Comparison of ENCODE assay signal across 9 cellular contexts in the genomic region with DNA sequence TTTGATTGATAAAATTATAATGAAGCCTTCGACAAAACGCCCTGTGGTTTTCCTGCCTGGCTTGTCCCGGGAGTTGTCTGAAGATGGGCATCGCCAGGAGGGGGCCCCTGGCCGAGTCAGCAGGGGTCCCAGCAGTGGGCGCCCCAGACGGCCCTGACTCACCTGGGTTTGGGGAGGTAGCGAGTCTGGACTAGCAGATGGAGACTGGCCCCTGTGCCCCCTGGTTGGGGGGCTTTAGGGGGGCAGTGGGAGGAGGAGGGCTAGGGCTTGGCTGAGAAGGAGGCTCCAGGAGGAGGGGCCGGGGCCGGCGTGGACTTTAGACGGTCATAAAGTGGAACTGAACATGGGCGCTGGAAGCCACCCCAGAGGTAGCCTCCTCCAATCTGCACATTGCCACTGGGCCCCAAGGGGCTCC. TPM values are rescaled to one million over a fixed set of nuclear protein-coding genes. Genes with fewer than 3 reads are reported as not detected.
DNase-seq lines count a peak whose midpoint lies in the region; ATAC-seq lines count a peak whose summit lies in the region.
"Had no signal": no experiment of that assay in that cellular context is flagged by ENCODE, and none has a peak within 500 bp of the region (broad histone marks: within the 10 kb centered on the region; RNA-seq: fewer than 3 reads in every experiment).

No MANE protein-coding gene starts in this region.

- H3K27ac Mint-ChIP-seq in T-helper 1 cell treated with Interleukin-12 subunit alpha and Interleukin-12 subunit beta and Interleukin-4 antibody, amounts not matched to agents 30 μg/mL and 1 μg/mL, for 36 hours: peak overlapping the region; percentile 45

- ATAC-seq in left lobe of liver: no peak

- no peaks in the 10 kb centered on the region for H3K27me3 Mint-ChIP-seq in T-helper 1 cell treated with Interleukin-12 subunit alpha and Interleukin-12 subunit beta and Interleukin-4 antibody, amounts not matched to agents 30 μg/mL and 1 μg/mL, for 36 hours (ENCODE audit: low read depth)

- peak overlapping the region; percentile 86 for H3K4me3 Mint-ChIP-seq in T-helper 1 cell treated with Interleukin-12 subunit alpha and Interleukin-12 subunit beta and Interleukin-4 antibody, amounts not matched to agents 30 μg/mL and 1 μg/mL, for 36 hours

- DNase-seq in T-helper 1 cell: no peak
- peak; percentile 76 for DNase-seq in activated CD8-positive, alpha-beta memory T cell treated with anti-CD3 and anti-CD28 coated beads, Interleukin-2, amount 50 U/mL, for 48 hours
- DNase-seq in glomerular visceral epithelial cell (ENCODE audit: extremely low spot score): peak; percentile 72
- DNase-seq in stimulated activated CD8-positive, alpha-beta memory T cell treated with anti-CD3 and anti-CD28 coated beads, Interleukin-4, amount 100 ng/mL, for 48 hours: peak; percentile 50
- no peak for DNase-seq in T-helper 9 cell
- DNase-seq in DMS153 (lab: John Stamatoyannopoulos, UW): no peak
- no peak for DNase-seq in left lobe of liver (ENCODE audit: low spot score)

- no peaks in the 10 kb centered on the region for H3K9me3 Mint-ChIP-seq in T-helper 1 cell treated with Interleukin-12 subunit alpha and Interleukin-12 subunit beta and Interleukin-4 antibody, amounts not matched to agents 30 μg/mL and 1 μg/mL, for 36 hours

- peaks cover 54% of the 10 kb centered on the region for H3K4me1 Mint-ChIP-seq in T-helper 1 cell treated with Interleukin-12 subunit alpha and Interleukin-12 subunit beta and Interleukin-4 antibody, amounts not matched to agents 30 μg/mL and 1 μg/mL, for 36 hours (ENCODE audit: low read depth)

- peaks cover 28% of the 10 kb centered on the region for H3K36me3 Mint-ChIP-seq in T-helper 1 cell treated with Interleukin-12 subunit alpha and Interleukin-12 subunit beta and Interleukin-4 antibody, amounts not matched to agents 30 μg/mL and 1 μg/mL, for 36 hours (ENCODE audit: low read depth)

RNA-seq across cellular contexts. Expression of a gene that starts 0.4 kb away (rescaled TPM):
- total RNA-seq in left lobe of liver: 0.38 TPM

RNA-seq across cellular contexts. Expression of a gene that starts 19.7 kb away (rescaled TPM):
- total RNA-seq in left lobe of liver: 0.10 TPM
- total RNA-seq: A172 had no signal

RNA-seq across cellular contexts. Expression of a gene that starts 42.3 kb away (rescaled TPM):
- 9.7 TPM for total RNA-seq in left lobe of liver

Comparison
In these comparisons a context has a peak if more than half of its experiments do, and no peak if none do; other contexts are left out.
1. DNase-seq: peak in activated CD8-positive, alpha-beta memory T cell treated with anti-CD3 and anti-CD28 coated beads, Interleukin-2, amount 50 U/mL, for 48 hours (single experiment), glomerular visceral epithelial cell (single experiment) and stimulated activated CD8-positive, alpha-beta memory T cell treated with anti-CD3 and anti-CD28 coated beads, Interleukin-4, amount 100 ng/mL, for 48 hours (single experiment); none in T-helper 1 cell (0 of 5), T-helper 9 cell (single experiment), DMS153 (single experiment) and left lobe of liver (single experiment).